In the genomic region with DNA sequence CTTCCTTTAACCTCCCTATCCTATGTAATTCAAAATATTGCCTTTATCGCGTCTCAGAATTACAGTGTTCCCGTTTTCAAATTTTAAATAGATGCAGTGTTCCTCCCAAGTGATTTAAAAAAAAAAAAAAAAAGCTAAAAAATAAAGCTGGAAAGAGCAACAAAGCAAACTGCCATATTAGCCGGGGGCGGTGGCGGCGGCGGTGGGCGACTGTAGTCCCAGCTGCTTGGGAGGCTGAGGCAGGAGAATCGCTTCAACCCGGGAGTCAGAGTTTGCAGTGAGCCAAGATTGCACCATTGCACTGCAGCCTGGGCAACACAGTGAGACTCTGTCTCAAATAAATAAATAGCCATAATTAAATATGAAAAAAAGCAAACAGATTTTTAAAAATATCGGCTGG, we compare ENCODE assay signal across 24 cellular contexts. TPM values are rescaled to one million over a fixed set of nuclear protein-coding genes. Genes with fewer than 3 reads are reported as not detected.
"Had no signal": no experiment of that assay in that cellular context is flagged by ENCODE, and none has a peak within 500 bp of the region (broad histone marks: within the 10 kb centered on the region; RNA-seq: fewer than 3 reads in every experiment).

No MANE protein-coding gene starts in this region.

- H3K4me1 Mint-ChIP-seq: endodermal cell had no signal

- ATAC-seq: effector memory CD8-positive, alpha-beta T cell; esophagus mucosa; foreskin keratinocyte; gastrocnemius medialis; gastroesophageal sphincter; heart left ventricle; heart right ventricle had no signal

- H3K9me3 Mint-ChIP-seq: dendritic cell treated with granulocyte-macrophage colony-stimulating factor and Interleukin-4, amounts not matched to agents 40 ng/mL and 50 ng/mL, for 4 days; effector memory CD8-positive, alpha-beta T cell; endodermal cell had no signal

- H3K27ac Mint-ChIP-seq: dendritic cell treated with granulocyte-macrophage colony-stimulating factor and Interleukin-4, amounts not matched to agents 40 ng/mL and 50 ng/mL, for 4 days; effector memory CD8-positive, alpha-beta T cell; endodermal cell had no signal

- H3K27me3 Mint-ChIP-seq: dendritic cell treated with granulocyte-macrophage colony-stimulating factor and Interleukin-4, amounts not matched to agents 40 ng/mL and 50 ng/mL, for 4 days; effector memory CD8-positive, alpha-beta T cell had no signal

- H3K4me3 Mint-ChIP-seq: dendritic cell treated with granulocyte-macrophage colony-stimulating factor and Interleukin-4, amounts not matched to agents 40 ng/mL and 50 ng/mL, for 4 days; effector memory CD8-positive, alpha-beta T cell; endodermal cell had no signal

- DNase-seq: colonic mucosa; cortex of kidney; dermis blood vessel endothelial cell; dorsolateral prefrontal cortex; effector CD4-positive, alpha-beta T cell; effector CD8-positive, alpha-beta T cell; effector memory CD4-positive, alpha-beta T cell; effector memory CD8-positive, alpha-beta T cell; endodermal cell; erythroblast; esophagus squamous epithelium; foreskin fibroblast; foreskin keratinocyte; foreskin melanocyte; gastrocnemius medialis; glutamatergic neuron; head of caudate nucleus; heart left ventricle; heart right ventricle had no signal

- H3K9me3 ChIP-seq: colonic mucosa, esophagus muscularis mucosa, esophagus squamous epithelium, gastrocnemius medialis, gastroesophageal sphincter, heart left ventricle, heart right ventricle had no signal

RNA-seq across cellular contexts. Expression of a gene that starts 5.5 kb away (rescaled TPM):
- total RNA-seq: gastrocnemius medialis, glomerular endothelial cell had no signal
